8 cellular contexts compared by ENCODE assay signal in genomic region chr15:101126618-101127502, GRCh38.
DNase-seq lines count a peak whose midpoint lies in the region; ATAC-seq and TF ChIP-seq lines count a peak whose summit lies in the region.

No MANE protein-coding gene starts in this region.

- peak overlapping the region; percentile 51 for H3K4me3 ChIP-seq in ACC112 (ENCODE audit: low read depth, low read length)
- no peak overlapping the region for H3K4me3 ChIP-seq in endodermal cell (ENCODE audit: low read length)

- no peaks in the 10 kb centered on the region for H3K79me2 ChIP-seq in ACC112 (ENCODE audit: control insufficient read depth, insufficient read depth, low read length, unreplicated experiment)

- peak overlapping the region; percentile 31 for H2AFZ ChIP-seq in ACC112 (ENCODE audit: low read length, unreplicated experiment)

- no peaks in the 10 kb centered on the region for H3K36me3 Mint-ChIP-seq in endodermal cell (ENCODE audit: low read depth)
- H3K36me3 Mint-ChIP-seq in progenitor cell of endocrine pancreas (ENCODE audit: insufficient read depth): peaks cover 1% of the 10 kb centered on the region

- peaks cover 16% of the 10 kb centered on the region for H3K4me1 Mint-ChIP-seq in endodermal cell
- peaks cover 5% of the 10 kb centered on the region for H3K4me1 Mint-ChIP-seq in progenitor cell of endocrine pancreas (ENCODE audit: low read depth)

- TF ChIP-seq CTCF in RWPE1 (conservative IDR thresholded peaks at IDR 0.05; ENCODE audit: low read depth): no peak
- no peak for TF ChIP-seq CTCF in endodermal cell (conservative IDR thresholded peaks at IDR 0.05)
- TF ChIP-seq CTCF in progenitor cell of endocrine pancreas (IDR thresholded peaks at IDR 0.05; ENCODE audit: unreplicated experiment): no peak

- H3K27me3 ChIP-seq in ACC112 (ENCODE audit: insufficient read depth, low read length) (no peaks in the 10 kb centered on the region), endodermal cell (ENCODE audit: control insufficient read depth, insufficient read depth, low read length, poor library complexity, severe bottlenecking) (no peaks in the 10 kb centered on the region)

- H3K27ac ChIP-seq in ACC112 (ENCODE audit: low read depth, low read length) (peak overlapping the region; percentile 99), RWPE1 (peak overlapping the region; percentile 97), endodermal cell (ENCODE audit: low read depth, low read length) (no peak overlapping the region)

- H3K9me3 Mint-ChIP-seq in endodermal cell: peaks cover 13% of the 10 kb centered on the region
- H3K9me3 Mint-ChIP-seq in progenitor cell of endocrine pancreas (ENCODE audit: low read depth): peaks cover 3% of the 10 kb centered on the region

- DNase-seq in RWPE1 (ENCODE audit: low spot score) (no peak), endodermal cell (peak; percentile 49), progenitor cell of endocrine pancreas (ENCODE audit: low spot score, unreplicated experiment) (no peak), KBM-7 (no peak), GM19238 (ENCODE audit: insufficient read length, low spot score) (no peak)

- H3K9me3 ChIP-seq in endodermal cell (ENCODE audit: control insufficient read depth, low read length): no peaks in the 10 kb centered on the region

- CTCF ChIA-PET in RWPE1 (lab: Yijun Ruan, JAX): no interaction called here

- ATAC-seq in GM18873 (IDR thresholded peaks at IDR 0.05; ENCODE audit: low FRiP score, unreplicated experiment) (peak; percentile 36), HG03066 (IDR thresholded peaks at IDR 0.05; ENCODE audit: low read depth, unreplicated experiment) (peak; percentile 40)

- WGBS in endodermal cell (ENCODE audit: insufficient coverage in 1 of 2, insufficient read length in 1 of 2), 2 experiments: 74 to 84% methylated on average over 5 to 11 of the region's 11 CpGs

- H3K4me1 ChIP-seq in ACC112 (ENCODE audit: control insufficient read depth, insufficient read depth, low read length, unreplicated experiment): peaks cover 70% of the 10 kb centered on the region
- H3K4me1 ChIP-seq in endodermal cell (ENCODE audit: control insufficient read depth, insufficient read depth, low read length): peaks cover 3% of the 10 kb centered on the region

- H3K36me3 ChIP-seq in ACC112 (ENCODE audit: insufficient read depth, low read length) (no peaks in the 10 kb centered on the region), endodermal cell (ENCODE audit: control insufficient read depth, insufficient read depth, low read length) (no peaks in the 10 kb centered on the region)

- H3K27ac Mint-ChIP-seq in endodermal cell (peak overlapping the region; percentile 36), progenitor cell of endocrine pancreas (peak overlapping the region; percentile 37)

- POLR2A ChIA-PET in RWPE1 (lab: Yijun Ruan, JAX; ENCODE audit: low non-redundant PET): no interaction called here

- in situ Hi-C loops in KBM-7 (cut with MboI; ENCODE audit: low pct_unique_long_range_greater_than_20kb, low sequenced_read_pairs): no loop called here

- H3K27me3 Mint-ChIP-seq in endodermal cell (ENCODE audit: insufficient read depth) (peaks cover 3% of the 10 kb centered on the region), progenitor cell of endocrine pancreas (peaks cover 11% of the 10 kb centered on the region)

- no peak overlapping the region for H3K4me3 Mint-ChIP-seq in endodermal cell
- H3K4me3 Mint-ChIP-seq in progenitor cell of endocrine pancreas (ENCODE audit: low read depth): no peak overlapping the region

- no peak overlapping the region for H3K9ac ChIP-seq in endodermal cell (ENCODE audit: extremely low read depth, low read length, poor library complexity, severe bottlenecking)
